In the genomic region with DNA sequence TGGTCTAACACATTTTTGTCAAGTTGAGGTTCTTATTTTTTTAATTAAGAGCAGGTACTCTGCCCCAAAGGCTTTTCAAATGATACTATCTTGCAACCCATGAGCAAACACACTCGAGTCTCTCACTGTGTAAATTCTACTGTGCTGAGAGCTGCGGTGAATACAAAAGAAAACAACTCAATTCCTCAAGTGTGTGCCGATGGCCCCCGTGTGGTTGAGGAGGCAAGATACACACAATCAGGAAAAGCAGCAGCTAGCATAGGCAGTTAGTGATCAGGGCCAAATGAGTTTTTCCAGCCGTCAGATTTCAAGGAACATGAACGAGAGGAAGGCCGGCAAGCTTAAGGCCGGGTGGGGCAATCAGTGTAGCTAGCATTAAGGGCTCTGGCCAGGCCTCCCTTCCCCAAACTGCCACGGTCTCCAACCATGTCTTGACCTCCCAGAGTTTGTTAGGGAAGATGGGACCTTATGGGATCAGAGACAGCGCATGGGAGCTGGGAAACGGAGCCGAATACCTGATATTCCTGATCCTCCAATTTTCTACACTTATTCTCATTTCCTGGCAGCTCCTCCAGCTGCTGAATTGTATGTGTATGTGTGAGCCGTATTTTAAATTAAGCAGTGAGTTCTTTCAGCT, we compare ENCODE assay signal across 8 cellular contexts. TPM values are rescaled to one million over a fixed set of nuclear protein-coding genes. Genes with fewer than 3 reads are reported as not detected.
DNase-seq lines count a peak whose midpoint lies in the region; TF ChIP-seq lines count a peak whose summit lies in the region.
"Had no signal": no experiment of that assay in that cellular context is flagged by ENCODE, and none has a peak within 500 bp of the region (broad histone marks: within the 10 kb centered on the region; RNA-seq: fewer than 3 reads in every experiment).

No MANE protein-coding gene starts in this region.

- no peaks in the 10 kb centered on the region for H3K27me3 Mint-ChIP-seq in progenitor cell of endocrine pancreas

- no peaks in the 10 kb centered on the region for H3K9me3 Mint-ChIP-seq in progenitor cell of endocrine pancreas (ENCODE audit: low read depth)
- H3K9me3 Mint-ChIP-seq: naive B cell had no signal

- H3K36me3 ChIP-seq in H7 (replicated peaks; ENCODE audit: control insufficient read depth, insufficient read depth, low read length) (no peaks in the 10 kb centered on the region), esophagus muscularis mucosa (no peaks in the 10 kb centered on the region)

- H3K4me3 ChIP-seq in H7 (ENCODE audit: insufficient read depth, low read depth, low read length) (no peak overlapping the region), esophagus muscularis mucosa (no peak overlapping the region)

- no peak overlapping the region for H3K27ac Mint-ChIP-seq in progenitor cell of endocrine pancreas

- no peaks in the 10 kb centered on the region for H3K36me3 Mint-ChIP-seq in progenitor cell of endocrine pancreas (ENCODE audit: insufficient read depth)
- H3K36me3 Mint-ChIP-seq: naive B cell had no signal

- H3K4me1 ChIP-seq in esophagus muscularis mucosa = peaks cover 0 to under 1% (median 0%) of the 10 kb centered on the region in 4 donors

- TF ChIP-seq CTCF in progenitor cell of endocrine pancreas (IDR thresholded peaks at IDR 0.05; ENCODE audit: unreplicated experiment) (peak; percentile 62), esophagus muscularis mucosa (IDR thresholded peaks at IDR 0.05) (peak in 1 of 3 experiments; percentile 29)

- H3K27me3 ChIP-seq in H7 (ENCODE audit: control insufficient read depth, insufficient read depth, low read length) = peaks cover 1% of the 10 kb centered on the region; the same call in 1 of the 2 replicates
- peaks cover 0 to 5% (median 0%) of the 10 kb centered on the region in 4 donors for H3K27me3 ChIP-seq in esophagus muscularis mucosa

- no peak overlapping the region for H3K4me3 Mint-ChIP-seq in progenitor cell of endocrine pancreas (ENCODE audit: low read depth)
- H3K4me3 Mint-ChIP-seq: naive B cell had no signal

- no peak for TF ChIP-seq POLR2A in esophagus muscularis mucosa (IDR thresholded peaks at IDR 0.05; ENCODE audit: low read depth)

- DNase-seq in H7 (peak; percentile 72), NCI-H526 (lab: John Stamatoyannopoulos, UW) (peak; percentile 22 to 62), fibroblast of gingiva (ENCODE audit: low read depth) (peak; percentile 48), progenitor cell of endocrine pancreas (ENCODE audit: low spot score, unreplicated experiment) (peak; percentile 30), retina (no peak), esophagus muscularis mucosa (ENCODE audit: extremely low spot score) (no peak)
- no peak for DNase-seq in activated CD4-positive, CD25-positive, alpha-beta regulatory T cell treated with anti-CD3 and anti-CD28 coated beads, Interleukin-2, amount 50 U/mL, for 72 hours
- DNase-seq: naive B cell had no signal

- H3K4me1 Mint-ChIP-seq in progenitor cell of endocrine pancreas (ENCODE audit: low read depth) = peaks cover 27% of the 10 kb centered on the region

- 45% methylated on average over 9 of the region's 13 CpGs for WGBS in esophagus muscularis mucosa

- intact Hi-C loops in esophagus muscularis mucosa (cut with DNase I) = no loop called here

- no peaks in the 10 kb centered on the region for H3K9me3 ChIP-seq in esophagus muscularis mucosa

- TF ChIP-seq EP300 in esophagus muscularis mucosa (IDR thresholded peaks at IDR 0.05) = no peak

- H3K27ac ChIP-seq in esophagus muscularis mucosa (replicated peaks in 1 of 4) = no peak overlapping the region

RNA-seq across cellular contexts. Expression of a gene that starts 59.7 kb away (rescaled TPM):
- total RNA-seq in H7 (2014; rRNA removed; shearing (Covaris generic)) = 0.04 and 0.07 TPM in 2 replicates
- total RNA-seq in progenitor cell of endocrine pancreas (1.4 and 1.5 TPM in 2 replicates), esophagus muscularis mucosa (under 1 TPM in 3 of 4 donors, not detected in 1; 0.06 to 0.17 (median 0.06) TPM)

Comparison
In these comparisons a context has a peak if more than half of its experiments do, and no peak if none do; other contexts are left out.
1. DNase-seq: peak in H7 (single experiment), NCI-H526 (2 of 2), fibroblast of gingiva (single experiment) and progenitor cell of endocrine pancreas (single experiment); none in retina (single experiment), esophagus muscularis mucosa (single experiment) and activated CD4-positive, CD25-positive, alpha-beta regulatory T cell treated with anti-CD3 and anti-CD28 coated beads, Interleukin-2, amount 50 U/mL, for 72 hours (single experiment).